In the genomic region with DNA sequence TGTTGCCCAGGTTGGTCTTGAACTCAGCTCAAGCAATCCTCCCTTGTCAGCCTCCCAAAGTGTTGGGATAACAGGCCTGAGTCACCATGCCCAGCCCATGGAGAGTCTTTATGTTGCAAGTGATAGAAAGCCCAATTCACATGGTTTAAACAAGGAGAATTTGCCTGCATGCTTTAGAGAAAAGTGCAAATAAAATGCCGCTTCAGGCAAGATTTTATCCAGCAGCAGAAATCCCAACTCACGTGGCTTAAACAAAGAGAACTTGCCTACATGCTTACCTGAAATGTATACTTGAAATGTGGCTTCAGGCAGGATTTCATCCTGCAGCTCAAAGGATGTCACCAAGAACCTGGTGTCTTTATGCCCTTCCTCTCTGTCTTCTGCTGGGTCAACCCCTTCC, we compare ENCODE assay signal across 27 cellular contexts. TPM values are rescaled to one million over a fixed set of nuclear protein-coding genes. Genes with fewer than 3 reads are reported as not detected.
DNase-seq lines count a peak whose midpoint lies in the region; ATAC-seq, FAIRE-seq and TF ChIP-seq lines count a peak whose summit lies in the region.
"Had no signal": no experiment of that assay in that cellular context is flagged by ENCODE, and none has a peak within 500 bp of the region (broad histone marks: within the 10 kb centered on the region; RNA-seq: fewer than 3 reads in every experiment).

No MANE protein-coding gene starts in this region.

- H3K27ac ChIP-seq in RWPE1 (peak overlapping the region; percentile 22; the same call in 1 of the 2 replicates), esophagus squamous epithelium (peak overlapping the region in 3 of 4 donors; percentile 10 to 76 (median 65)), suprapubic skin (peak overlapping the region; percentile 80), PC-9 (no peak overlapping the region)
- H3K27ac ChIP-seq: C4-2B had no signal

- H4K20me1 ChIP-seq in PC-9 (ENCODE audit: insufficient read depth), result no peaks in the 10 kb centered on the region

- H3K4me2 ChIP-seq in PC-9, result no peak overlapping the region

- no TSS peak for BruUV-seq in PC-9 (replicated peaks; lab: Mats Ljungman, UMichigan)

- peak; percentile 93 for FAIRE-seq in bronchial epithelial cell (lab: Jason Lieb, UNC)
- FAIRE-seq: GM12891, H1, HepG2 had no signal

- H3K27me3 ChIP-seq in bronchial epithelial cell (ENCODE audit: control insufficient read depth, insufficient read depth, low read length) (no peaks in the 10 kb centered on the region), esophagus squamous epithelium (peaks cover 0 to 8% (median 0%) of the 10 kb centered on the region in 4 donors), suprapubic skin (peaks cover 12% of the 10 kb centered on the region), PC-9 (ENCODE audit: insufficient read depth, low read depth) (peaks cover 29% of the 10 kb centered on the region; the same call in 1 of the 2 replicates)

- H2AFZ ChIP-seq in PC-9, result no peak overlapping the region

- no peak for TF ChIP-seq EP300 in suprapubic skin (IDR thresholded peaks at IDR 0.05)

- H3K9me3 ChIP-seq in esophagus squamous epithelium (no peaks in the 10 kb centered on the region), suprapubic skin (no peaks in the 10 kb centered on the region), PC-9 (ENCODE audit: insufficient read depth, low read depth) (no peaks in the 10 kb centered on the region)
- H3K9me3 ChIP-seq: Caco-2 had no signal

- no peak overlapping the region for H3K4me3 ChIP-seq in bronchial epithelial cell (ENCODE audit: low read depth, low read length)
- H3K4me3 ChIP-seq in esophagus squamous epithelium, result no peak overlapping the region
- H3K4me3 ChIP-seq in suprapubic skin, result no peak overlapping the region
- H3K4me3 ChIP-seq in PC-9, result no peak overlapping the region

- 32 to 33% methylated on average over 2 of the region's 2 CpGs for WGBS in esophagus squamous epithelium, 2 donors
- 72% methylated on average over 2 of the region's 2 CpGs for WGBS in suprapubic skin

- H3K36me3 ChIP-seq in bronchial epithelial cell (ENCODE audit: control insufficient read depth, insufficient read depth, low read length) (no peaks in the 10 kb centered on the region), esophagus squamous epithelium (no peaks in the 10 kb centered on the region), suprapubic skin (no peaks in the 10 kb centered on the region), PC-9 (ENCODE audit: low read depth) (no peaks in the 10 kb centered on the region)

- no peak for TF ChIP-seq POLR2A in esophagus squamous epithelium (IDR thresholded peaks at IDR 0.05)
- no peak for TF ChIP-seq POLR2A in suprapubic skin (IDR thresholded peaks at IDR 0.05)

- no peaks in the 10 kb centered on the region for H3F3A ChIP-seq in PC-9 (ENCODE audit: insufficient read depth, low read depth)

- no peaks in the 10 kb centered on the region for H3K4me1 Mint-ChIP-seq in stimulated activated effector memory CD8-positive, alpha-beta T cell treated with anti-CD3 and anti-CD28 coated beads, Interleukin-12 subunit alpha, Interleukin-12 subunit beta, amount 100 ng/mL, for 72 hours
- H3K4me1 Mint-ChIP-seq: B cell had no signal

- DNase-seq in RWPE1 (ENCODE audit: low spot score) (no peak), bronchial epithelial cell (ENCODE audit: low read depth) (peak; percentile 30), esophagus squamous epithelium (lab: John Stamatoyannopoulos, UW) (no peak), suprapubic skin (ENCODE audit: low spot score in 2 of 2) (no peak), PC-9 (no peak)
- no peak for DNase-seq in stimulated activated effector memory CD8-positive, alpha-beta T cell treated with anti-CD3 and anti-CD28 coated beads, Interleukin-12 subunit alpha, Interleukin-12 subunit beta, amount 100 ng/mL, for 72 hours (ENCODE audit: low spot score in 2 of 2)
- DNase-seq: Caco-2; CD8-positive, alpha-beta T cell; DMS 273 treated with DMSO at 0.1 percent for 48 hours; DMS79; GF-D8; HCEC 1CT; Karpas-422; NCI-H1092; NCI-H1417 treated with DMSO at 0.1 percent for 48 hours; NCI-H1694 treated with DMSO at 0.1 percent for 48 hours; NCI-H2081; NCI-H2171 treated with DMSO at 0.1 percent for 48 hours; NCI-H524 treated with DMSO at 0.1 percent for 48 hours; NCI-H774 had no signal

- H3K36me3 Mint-ChIP-seq in stimulated activated effector memory CD8-positive, alpha-beta T cell treated with anti-CD3 and anti-CD28 coated beads, Interleukin-12 subunit alpha, Interleukin-12 subunit beta, amount 100 ng/mL, for 72 hours, result no peaks in the 10 kb centered on the region
- H3K36me3 Mint-ChIP-seq: CD8-positive, alpha-beta T cell had no signal

- POLR2A ChIA-PET in RWPE1 (lab: Yijun Ruan, JAX; ENCODE audit: low non-redundant PET) (no interaction called here), PC-9 (lab: Charles Lee; ENCODE audit: unreplicated experiment) (no interaction called here)

- TF ChIP-seq CTCF in RWPE1 (conservative IDR thresholded peaks at IDR 0.05; ENCODE audit: low read depth) (no peak), bronchial epithelial cell (IDR thresholded peaks at IDR 0.05; ENCODE audit: insufficient read depth, low read length, severe bottlenecking) (no peak), esophagus squamous epithelium (IDR thresholded peaks at IDR 0.05) (no peak), suprapubic skin (IDR thresholded peaks at IDR 0.05) (no peak), PC-9 (conservative IDR thresholded peaks at IDR 0.05) (no peak)

- H3K4me3 Mint-ChIP-seq in stimulated activated effector memory CD8-positive, alpha-beta T cell treated with anti-CD3 and anti-CD28 coated beads, Interleukin-12 subunit alpha, Interleukin-12 subunit beta, amount 100 ng/mL, for 72 hours, result no peak overlapping the region
- H3K4me3 Mint-ChIP-seq: B cell; CD8-positive, alpha-beta T cell had no signal

- H3K27ac Mint-ChIP-seq in stimulated activated effector memory CD8-positive, alpha-beta T cell treated with anti-CD3 and anti-CD28 coated beads, Interleukin-12 subunit alpha, Interleukin-12 subunit beta, amount 100 ng/mL, for 72 hours, result no peak overlapping the region
- H3K27ac Mint-ChIP-seq: B cell; CD8-positive, alpha-beta T cell had no signal

- no peaks in the 10 kb centered on the region for H3K9me3 Mint-ChIP-seq in stimulated activated effector memory CD8-positive, alpha-beta T cell treated with anti-CD3 and anti-CD28 coated beads, Interleukin-12 subunit alpha, Interleukin-12 subunit beta, amount 100 ng/mL, for 72 hours
- H3K9me3 Mint-ChIP-seq: CD8-positive, alpha-beta T cell had no signal

- CTCF ChIA-PET in RWPE1 (lab: Yijun Ruan, JAX), result no interaction called here
- CTCF ChIA-PET in PC-9 (lab: Charles Lee), result no interaction called here

- H3K4me1 ChIP-seq in esophagus squamous epithelium (peaks cover 13 to 69% (median 35%) of the 10 kb centered on the region in 3 donors), suprapubic skin (peaks cover 21% of the 10 kb centered on the region), PC-9 (replicated peaks; ENCODE audit: insufficient read depth) (no peaks in the 10 kb centered on the region)

- no peak for ATAC-seq in HG03432 (IDR thresholded peaks at IDR 0.05; ENCODE audit: unreplicated experiment)
- no peak for ATAC-seq in stimulated activated effector memory CD8-positive, alpha-beta T cell treated with anti-CD3 and anti-CD28 coated beads, Interleukin-12 subunit alpha, Interleukin-12 subunit beta, amount 100 ng/mL, for 72 hours
- ATAC-seq: CD8-positive, alpha-beta T cell; HepG2; Right ventricle myocardium inferior had no signal

- intact Hi-C loops in esophagus squamous epithelium (cut with DNase I), result no loop called here
- intact Hi-C loops in PC-9 (cut with micrococcal nuclease; ENCODE audit: unreplicated experiment), result no loop called here

- H3K9me2 ChIP-seq in PC-9 (ENCODE audit: insufficient read depth), result no peaks in the 10 kb centered on the region

- no peaks in the 10 kb centered on the region for H3K79me2 ChIP-seq in PC-9 (ENCODE audit: low read depth)

RNA-seq across cellular contexts. Expression of gene XYLT2, which starts 28.8 kb away (rescaled TPM):
- 19.5 and 26.6 TPM in 2 replicates for total RNA-seq in bronchial epithelial cell
- 10 to 100 TPM; 10.0 to 17.5 (median 13.5) TPM for total RNA-seq in esophagus squamous epithelium
- 10 to 100 TPM; 36.9 to 61.3 (median 45.5) TPM for total RNA-seq in suprapubic skin
- 34.0 and 37.5 TPM in 2 replicates for total RNA-seq in PC-9 (2021)

RNA-seq across cellular contexts. Expression of gene TMEM92, which starts 42.9 kb away (rescaled TPM):
- total RNA-seq in bronchial epithelial cell (0.26 and 0.64 TPM in 2 replicates), esophagus squamous epithelium (under 1 TPM in 2 of 4 donors, not detected in 2; 0.12 to 0.76 TPM), suprapubic skin (1 to 10 TPM in 1 of 4 donors, not detected in 3; 1.3 TPM), PC-9 (2021) (12.9 and 16.6 TPM in 2 replicates)
- total RNA-seq: B cell; CD8-positive, alpha-beta T cell; HepG2; Right ventricle myocardium inferior had no signal

RNA-seq across cellular contexts. Expression of gene MRPL27, which starts 55.9 kb away (rescaled TPM):
- total RNA-seq in bronchial epithelial cell (92.6 and 117 TPM in 2 replicates), esophagus squamous epithelium (10 to 100 TPM; 58.0 to 77.7 (median 74.5) TPM), suprapubic skin (10 to 100 TPM; 60.3 to 87.7 (median 65.3) TPM), PC-9 (2021) (42.6 and 48.3 TPM in 2 replicates)

RNA-seq across cellular contexts. Expression of gene EME1, which starts 55.9 kb away (rescaled TPM):
- total RNA-seq in bronchial epithelial cell (0.13 and 0.53 TPM in 2 replicates), esophagus squamous epithelium (1 to 10 TPM in 2 of 4 donors, under 1 TPM in 2; 0.57 to 2.7 (median 1.1) TPM), suprapubic skin (1 to 10 TPM in 2 of 4 donors, under 1 TPM in 2; 0.39 to 2.5 (median 0.98) TPM), PC-9 (2021) (18.2 and 21.0 TPM in 2 replicates)
